8 cellular contexts compared by ENCODE assay signal in genomic region chr1:170531758-170532657, GRCh38. TPM values are rescaled to one million over a fixed set of nuclear protein-coding genes. Genes with fewer than 3 reads are reported as not detected.
DNase-seq lines count a peak whose midpoint lies in the region; ATAC-seq and TF ChIP-seq lines count a peak whose summit lies in the region.

GORAB (plus strand) TSS chr1:170532166; CDS start chr1:170532224, 58 bp downstream.

- CTCF ChIA-PET in activated B cell treated with CpG ODN at 0.5 μM for 24 hours (lab: Charles Lee) = no interaction called here

- peak; percentile 99 for ATAC-seq in GM18909 (IDR thresholded peaks at IDR 0.05; ENCODE audit: poor library complexity, unreplicated experiment)
- peak; percentile 99 for ATAC-seq in HG03159 (IDR thresholded peaks at IDR 0.05; ENCODE audit: unreplicated experiment)
- peak; percentile 98 for ATAC-seq in activated B cell treated with CpG ODN at 0.5 μM for 24 hours (ENCODE audit: low read depth)

- no peaks in the 10 kb centered on the region for H3K9me3 Mint-ChIP-seq in activated B cell treated with CpG ODN at 0.5 μM for 24 hours

- POLR2A ChIA-PET in activated B cell treated with CpG ODN at 0.5 μM for 24 hours (lab: Charles Lee) = interaction anchor here (0.5 to 2.3 kb wide), 6 partner anchors 458 to 970 kb away, joined by 4 to 17 read pairs (median 4); partner anchors contain the start of genes KIFAP3, METTL18, PRRC2C and SCYL3

- TF ChIP-seq CTCF in activated B cell treated with CpG ODN at 0.5 μM for 24 hours (IDR thresholded peaks at IDR 0.05) = no peak

- H3K27ac Mint-ChIP-seq in activated B cell treated with CpG ODN at 0.5 μM for 24 hours = no peak within 1 kb of the TSS

- H3K4me3 Mint-ChIP-seq in activated B cell treated with CpG ODN at 0.5 μM for 24 hours = no peak within 1 kb of the TSS

- peaks cover 13% of the 10 kb centered on the region for H3K4me1 Mint-ChIP-seq in activated B cell treated with CpG ODN at 0.5 μM for 24 hours

- peaks cover 15% of the 10 kb centered on the region for H3K36me3 Mint-ChIP-seq in activated B cell treated with CpG ODN at 0.5 μM for 24 hours (ENCODE audit: low read depth)

- DNase-seq in AG08396 (ENCODE audit: low spot score) = peak; percentile 92
- peak; percentile 95 for DNase-seq in NCI-H2227 treated with DMSO at 0.1 percent for 48 hours (lab: John Stamatoyannopoulos, UW)
- DNase-seq in activated B cell treated with CpG ODN at 0.5 μM for 24 hours = peak; percentile 77
- DNase-seq in cerebellar cortex (ENCODE audit: low spot score) = peak; percentile 94
- peak; percentile 96 for DNase-seq in islet precursor cell
- peak; percentile 61 to 84 (median 79) for DNase-seq in stimulated activated CD4-positive, alpha-beta T cell treated with anti-CD3 and anti-CD28 coated beads, Interleukin-12 subunit alpha, Interleukin-12 subunit beta, amount 100 ng/mL, for 48 hours (ENCODE audit: low read depth in 2 of 3, low spot score in 1 of 3)

- intact Hi-C loops in activated B cell treated with CpG ODN at 0.5 μM for 24 hours (cut with micrococcal nuclease) = loop anchor here (1.0 to 10.0 kb wide), 10 partner anchors 458 to 2000 kb away; partner anchors contain the start of genes FMO4, KIFAP3, METTL18 and NME7

- peaks cover 4% of the 10 kb centered on the region for H3K27me3 Mint-ChIP-seq in activated B cell treated with CpG ODN at 0.5 μM for 24 hours

RNA-seq across cellular contexts. Expression of gene GORAB, which starts in this region (rescaled TPM):
- total RNA-seq in activated B cell treated with CpG ODN at 0.5 μM for 24 hours = 20.0 and 20.2 TPM in 2 replicates

Comparison
In these comparisons a context has a peak if more than half of its experiments do, and no peak if none do; other contexts are left out.
1. Peak in every context shown above with its lines: DNase-seq and ATAC-seq.